Comparison of ENCODE assay signal across 4 cellular contexts in the genomic region with DNA sequence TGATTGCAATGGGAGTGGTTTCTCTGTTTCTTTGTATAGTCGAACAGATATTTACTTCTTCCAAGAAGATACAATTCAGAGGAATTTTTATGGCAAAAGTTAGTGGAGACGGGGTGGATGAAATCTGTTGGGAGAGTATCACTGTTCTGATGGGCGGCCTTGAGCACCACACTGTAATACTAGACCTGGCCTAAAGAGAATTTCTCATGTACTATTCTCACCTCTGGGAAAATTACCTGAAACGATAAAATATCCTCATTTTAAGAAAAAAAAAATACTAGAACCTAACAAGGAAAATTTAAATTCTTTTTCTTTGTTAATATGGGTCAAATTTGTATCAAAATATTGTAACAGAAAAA. TPM values are rescaled to one million over a fixed set of nuclear protein-coding genes. Genes with fewer than 3 reads are reported as not detected.
"Had no signal": no experiment of that assay in that cellular context is flagged by ENCODE, and none has a peak within 500 bp of the region (broad histone marks: within the 10 kb centered on the region; RNA-seq: fewer than 3 reads in every experiment).

No MANE protein-coding gene starts in this region.

RNA-seq across cellular contexts. Expression of a gene that starts 0.6 kb away (rescaled TPM):
- total RNA-seq: activated B cell treated with CpG ODN at 0.5 μM for 24 hours had no signal
- polyA plus RNA-seq: naive thymus-derived CD4-positive, alpha-beta T cell had no signal

RNA-seq across cellular contexts. Expression of a gene that starts 39.9 kb away (rescaled TPM):
- total RNA-seq: activated B cell treated with CpG ODN at 0.5 μM for 24 hours; activated CD4-positive, alpha-beta T cell treated with anti-CD3 and anti-CD28 coated beads, Interleukin-2, amount 10 ng/mL, durations not matched to agents 24 days and 14 days; activated T-helper 1 cell treated with anti-CD3 and anti-CD28 coated beads, Interleukin-12 subunit alpha, Interleukin-12 subunit beta, Interleukin-2, Interleukin-4 antibody, amounts not matched to agents 30 ng/mL and 10 ng/mL and 1 ng/mL, durations not matched to agents 14 hours and 24 hours and 36 hours had no signal
- polyA plus RNA-seq: naive thymus-derived CD4-positive, alpha-beta T cell had no signal
